In genomic region chr17:40192961-40193360, GRCh38 we compare ENCODE assay signal across 17 cellular contexts. TPM values are rescaled to one million over a fixed set of nuclear protein-coding genes. Genes with fewer than 3 reads are reported as not detected.
DNase-seq lines count a peak whose midpoint lies in the region; ATAC-seq and TF ChIP-seq lines count a peak whose summit lies in the region.
"Had no signal": no experiment of that assay in that cellular context is flagged by ENCODE, and none has a peak within 500 bp of the region (broad histone marks: within the 10 kb centered on the region; RNA-seq: fewer than 3 reads in every experiment).

No MANE protein-coding gene starts in this region.

- CTCF ChIA-PET in activated naive CD4-positive, alpha-beta T cell treated with anti-CD3 and anti-CD28 coated beads for 36 hours (lab: Charles Lee) = interaction anchor here (0.7 to 5.7 kb wide), 9 partner anchors 10 to 179 kb away, joined by 3 to 82 read pairs (median 5); partner anchors contain the start of genes CSF3 and WIPF2

- H3K4me3 Mint-ChIP-seq in activated naive CD4-positive, alpha-beta T cell treated with anti-CD3 and anti-CD28 coated beads, Interleukin-2, amount 50 U/mL, for 24 hours = no peak overlapping the region
- no peak overlapping the region for H3K4me3 Mint-ChIP-seq in activated naive CD4-positive, alpha-beta T cell treated with anti-CD3 and anti-CD28 coated beads for 36 hours
- peak overlapping the region; percentile 91 for H3K4me3 Mint-ChIP-seq in central memory CD8-positive, alpha-beta T cell
- no peak overlapping the region for H3K4me3 Mint-ChIP-seq in stimulated activated naive B cell treated with anti-CD40 and anti-IgM and Interleukin-4, amounts not matched to agents 10 μg/mL and 1 μg/mL and 100 μg/mL, for 72 hours

- peak overlapping the region; percentile 55 for H3K27ac Mint-ChIP-seq in activated naive CD4-positive, alpha-beta T cell treated with anti-CD3 and anti-CD28 coated beads, Interleukin-2, amount 50 U/mL, for 24 hours
- H3K27ac Mint-ChIP-seq in activated naive CD4-positive, alpha-beta T cell treated with anti-CD3 and anti-CD28 coated beads for 36 hours = no peak overlapping the region
- H3K27ac Mint-ChIP-seq in central memory CD8-positive, alpha-beta T cell (ENCODE audit: low read depth) = no peak overlapping the region
- peak overlapping the region; percentile 71 for H3K27ac Mint-ChIP-seq in stimulated activated naive B cell treated with anti-CD40 and anti-IgM and Interleukin-4, amounts not matched to agents 10 μg/mL and 1 μg/mL and 100 μg/mL, for 72 hours

- peaks cover 14% of the 10 kb centered on the region for H3K4me1 Mint-ChIP-seq in activated naive CD4-positive, alpha-beta T cell treated with anti-CD3 and anti-CD28 coated beads, Interleukin-2, amount 50 U/mL, for 24 hours
- H3K4me1 Mint-ChIP-seq in activated naive CD4-positive, alpha-beta T cell treated with anti-CD3 and anti-CD28 coated beads for 36 hours (ENCODE audit: low read depth) = peaks cover 7% of the 10 kb centered on the region
- H3K4me1 Mint-ChIP-seq in central memory CD8-positive, alpha-beta T cell = peaks cover 6% of the 10 kb centered on the region
- H3K4me1 Mint-ChIP-seq in stimulated activated naive B cell treated with anti-CD40 and anti-IgM and Interleukin-4, amounts not matched to agents 10 μg/mL and 1 μg/mL and 100 μg/mL, for 72 hours = peaks cover 11 to 34% of the 10 kb centered on the region in 2 donors

- no peaks in the 10 kb centered on the region for H3F3A ChIP-seq in Loucy (ENCODE audit: low read depth)

- H3K4me1 ChIP-seq in Loucy (ENCODE audit: insufficient read depth, low read length, poor library complexity, severe bottlenecking) = peaks cover 27% of the 10 kb centered on the region
- H3K4me1 ChIP-seq: Caco-2 had no signal

- TF ChIP-seq CTCF in Loucy (conservative IDR thresholded peaks at IDR 0.05; ENCODE audit: low read length) = no peak

- no peaks in the 10 kb centered on the region for H3K27me3 ChIP-seq in Loucy (ENCODE audit: insufficient read depth, low read length, poor library complexity, severe bottlenecking)

- H3K9me3 ChIP-seq in Loucy (ENCODE audit: insufficient read depth, low read depth, low read length) = no peaks in the 10 kb centered on the region
- H3K9me3 ChIP-seq: Caco-2 had no signal

- H3K36me3 Mint-ChIP-seq in activated naive CD4-positive, alpha-beta T cell treated with anti-CD3 and anti-CD28 coated beads, Interleukin-2, amount 50 U/mL, for 24 hours = no peaks in the 10 kb centered on the region
- no peaks in the 10 kb centered on the region for H3K36me3 Mint-ChIP-seq in activated naive CD4-positive, alpha-beta T cell treated with anti-CD3 and anti-CD28 coated beads for 36 hours (ENCODE audit: low read depth)
- H3K36me3 Mint-ChIP-seq in central memory CD8-positive, alpha-beta T cell (ENCODE audit: insufficient read depth) = peaks cover 3% of the 10 kb centered on the region
- peaks cover 9 to 13% of the 10 kb centered on the region in 2 donors for H3K36me3 Mint-ChIP-seq in stimulated activated naive B cell treated with anti-CD40 and anti-IgM and Interleukin-4, amounts not matched to agents 10 μg/mL and 1 μg/mL and 100 μg/mL, for 72 hours

- peak overlapping the region; percentile 56 for H3K9ac ChIP-seq in Loucy (ENCODE audit: low read depth, low read length, poor library complexity, severe bottlenecking)

- no peak overlapping the region for H3K4me3 ChIP-seq in Loucy (ENCODE audit: low read length, poor library complexity, severe bottlenecking)

- no peaks in the 10 kb centered on the region for H3K27me3 Mint-ChIP-seq in activated naive CD4-positive, alpha-beta T cell treated with anti-CD3 and anti-CD28 coated beads, Interleukin-2, amount 50 U/mL, for 24 hours
- no peaks in the 10 kb centered on the region for H3K27me3 Mint-ChIP-seq in activated naive CD4-positive, alpha-beta T cell treated with anti-CD3 and anti-CD28 coated beads for 36 hours (ENCODE audit: low read depth)
- peaks cover 9% of the 10 kb centered on the region for H3K27me3 Mint-ChIP-seq in central memory CD8-positive, alpha-beta T cell
- H3K27me3 Mint-ChIP-seq in stimulated activated naive B cell treated with anti-CD40 and anti-IgM and Interleukin-4, amounts not matched to agents 10 μg/mL and 1 μg/mL and 100 μg/mL, for 72 hours = peaks cover 0 to 4% of the 10 kb centered on the region in 2 donors

- no peaks in the 10 kb centered on the region for H3K9me3 Mint-ChIP-seq in activated naive CD4-positive, alpha-beta T cell treated with anti-CD3 and anti-CD28 coated beads, Interleukin-2, amount 50 U/mL, for 24 hours
- no peaks in the 10 kb centered on the region for H3K9me3 Mint-ChIP-seq in activated naive CD4-positive, alpha-beta T cell treated with anti-CD3 and anti-CD28 coated beads for 36 hours
- no peaks in the 10 kb centered on the region for H3K9me3 Mint-ChIP-seq in central memory CD8-positive, alpha-beta T cell
- H3K9me3 Mint-ChIP-seq in stimulated activated naive B cell treated with anti-CD40 and anti-IgM and Interleukin-4, amounts not matched to agents 10 μg/mL and 1 μg/mL and 100 μg/mL, for 72 hours = no peaks in the 10 kb centered on the region

- intact Hi-C loops in activated naive CD4-positive, alpha-beta T cell treated with anti-CD3 and anti-CD28 coated beads for 36 hours (cut with micrococcal nuclease) = no loop called here
- intact Hi-C loops in left colon (cut with DNase I, micrococcal nuclease) = loop anchor here in 1 of 2 donors (10.0 kb wide), 1 partner anchor 162 kb away; no protein-coding TSS in a partner anchor

- DNase-seq in activated naive CD4-positive, alpha-beta T cell treated with anti-CD3 and anti-CD28 coated beads for 36 hours = no peak
- DNase-seq in central memory CD8-positive, alpha-beta T cell (ENCODE audit: low spot score in 2 of 2) = no peak
- DNase-seq in stimulated activated naive B cell treated with anti-CD40 and anti-IgM and Interleukin-4, amounts not matched to agents 10 μg/mL and 1 μg/mL and 100 μg/mL, for 72 hours = no peak
- no peak for DNase-seq in left colon
- DNase-seq: C1 segment of cervical spinal cord; Caco-2; EL; MV-4-11; NCI-H1417; NCI-H187 treated with DMSO at 0.1 percent for 48 hours; NCI-H446; NCI-H69; NK-92 treated with Interleukin-12 subunit alpha and Interleukin-12 subunit beta, amount 100 ng/mL, for 24 hours had no signal

- no peak overlapping the region for H2AFZ ChIP-seq in Loucy (ENCODE audit: low read length)

- H4K20me1 ChIP-seq in Loucy (ENCODE audit: insufficient read depth, low read length, poor library complexity, severe bottlenecking) = no peaks in the 10 kb centered on the region

- H3K36me3 ChIP-seq in Loucy (ENCODE audit: insufficient read depth, low read length) = no peaks in the 10 kb centered on the region

- H3K9me2 ChIP-seq in Loucy (replicated peaks; ENCODE audit: low read depth, low read length) = no peaks in the 10 kb centered on the region

- no peaks in the 10 kb centered on the region for H3K79me2 ChIP-seq in Loucy (ENCODE audit: insufficient read depth, low read length)

- ATAC-seq in central memory CD8-positive, alpha-beta T cell (replicated peaks; ENCODE audit: extremely low read depth, poor library complexity, severe bottlenecking) = no peak
- ATAC-seq in stimulated activated naive B cell treated with anti-CD40 and anti-IgM and Interleukin-4, amounts not matched to agents 10 μg/mL and 1 μg/mL and 100 μg/mL, for 72 hours (replicated peaks) = no peak
- ATAC-seq in GM21447 (IDR thresholded peaks at IDR 0.05; ENCODE audit: unreplicated experiment) (no peak), HG02840 (IDR thresholded peaks at IDR 0.05; ENCODE audit: low FRiP score, unreplicated experiment) (no peak), left colon (no peak)

- no peak overlapping the region for H3K4me2 ChIP-seq in Loucy (ENCODE audit: low read depth, low read length, poor library complexity, severe bottlenecking)

RNA-seq across cellular contexts. Expression of gene RAPGEFL1, which starts 15.7 kb away (rescaled TPM):
- 1 to 10 TPM; 3.1 to 4.0 TPM for total RNA-seq in activated naive CD4-positive, alpha-beta T cell treated with anti-CD3 and anti-CD28 coated beads for 36 hours
- 100 to 1,000 TPM; 149 to 194 TPM for total RNA-seq in left colon

RNA-seq across cellular contexts. Expression of gene WIPF2, which starts 26.1 kb away (rescaled TPM):
- total RNA-seq in activated naive CD4-positive, alpha-beta T cell treated with anti-CD3 and anti-CD28 coated beads for 36 hours = 10 to 100 TPM; 12.3 to 13.0 TPM
- total RNA-seq in left colon = 10 to 100 TPM; 43.6 to 53.6 TPM

RNA-seq across cellular contexts. Expression of gene CASC3, which starts 52.6 kb away (rescaled TPM):
- total RNA-seq in activated naive CD4-positive, alpha-beta T cell treated with anti-CD3 and anti-CD28 coated beads for 36 hours = 100 to 1,000 TPM; 104 TPM
- total RNA-seq in left colon = 10 to 100 TPM; 56.2 to 58.9 TPM

Comparison
In these comparisons a context has a peak if more than half of its experiments do, and no peak if none do; other contexts are left out.
1. H3K27ac Mint-ChIP-seq: peak in activated naive CD4-positive, alpha-beta T cell treated with anti-CD3 and anti-CD28 coated beads, Interleukin-2, amount 50 U/mL, for 24 hours (single experiment) and stimulated activated naive B cell treated with anti-CD40 and anti-IgM and Interleukin-4, amounts not matched to agents 10 μg/mL and 1 μg/mL and 100 μg/mL, for 72 hours (single experiment); none in activated naive CD4-positive, alpha-beta T cell treated with anti-CD3 and anti-CD28 coated beads for 36 hours (single experiment) and central memory CD8-positive, alpha-beta T cell (single experiment).
2. RNA of gene RAPGEFL1, which starts 15.7 kb away (total RNA-seq): 149 to 194 TPM in left colon; 3.1 to 4.0 TPM in activated naive CD4-positive, alpha-beta T cell treated with anti-CD3 and anti-CD28 coated beads for 36 hours; every median in the first group is over 10 times any median in the second.